In genomic region chr7:152512711-152513110, GRCh38 we compare ENCODE assay signal across 9 cellular contexts.
DNase-seq lines count a peak whose midpoint lies in the region; ATAC-seq and TF ChIP-seq lines count a peak whose summit lies in the region.
"Had no signal": no experiment of that assay in that cellular context is flagged by ENCODE, and none has a peak within 500 bp of the region (broad histone marks: within the 10 kb centered on the region; RNA-seq: fewer than 3 reads in every experiment).

No MANE protein-coding gene starts in this region.

- no peak for TF ChIP-seq CTCF in HFFc6 (IDR thresholded peaks at IDR 0.05)

- DNase-seq in activated naive CD4-positive, alpha-beta T cell treated with Interleukin-2 at 50 U/mL for 16 hours, result peak; percentile 8
- no peak for DNase-seq in activated naive CD4-positive, alpha-beta T cell (lab: John Stamatoyannopoulos, UW)
- DNase-seq in NCI-H1417 (lab: John Stamatoyannopoulos, UW), result peak in 2 of 3 experiments; percentile 22 to 68
- peak in 1 of 2 donors; percentile 5 for DNase-seq in activated naive CD4-positive, alpha-beta T cell treated with anti-CD3 and anti-CD28 coated beads, Interleukin-2, amount 50 U/mL, for 72 hours (ENCODE audit: low spot score in 2 of 2)
- DNase-seq in stimulated activated naive CD8-positive, alpha-beta T cell treated with anti-CD3 and anti-CD28 coated beads, Interleukin-15, Interleukin-2, amounts not matched to agents 100 U/mL and 50 U/mL, for 24 hours, result no peak
- DNase-seq in HFFc6, result no peak
- DNase-seq: occipital lobe had no signal

- H3K27ac Mint-ChIP-seq in activated naive CD4-positive, alpha-beta T cell treated with anti-CD3 and anti-CD28 coated beads, Interleukin-2, amount 50 U/mL, for 72 hours, result no peak overlapping the region
- no peak overlapping the region for H3K27ac Mint-ChIP-seq in HFFc6

- H3K27me3 Mint-ChIP-seq in HFFc6 (ENCODE audit: insufficient read depth), result peaks cover 5% of the 10 kb centered on the region

- no peaks in the 10 kb centered on the region for H3K4me1 Mint-ChIP-seq in HFFc6 (ENCODE audit: low read depth)

- no peak overlapping the region for H3K4me3 Mint-ChIP-seq in HFFc6

- no peaks in the 10 kb centered on the region for H3K36me3 Mint-ChIP-seq in activated naive CD4-positive, alpha-beta T cell treated with anti-CD3 and anti-CD28 coated beads, Interleukin-2, amount 50 U/mL, for 72 hours
- no peaks in the 10 kb centered on the region for H3K36me3 Mint-ChIP-seq in HFFc6 (ENCODE audit: low read depth)

- no peaks in the 10 kb centered on the region for H3K9me3 Mint-ChIP-seq in activated naive CD4-positive, alpha-beta T cell treated with anti-CD3 and anti-CD28 coated beads, Interleukin-2, amount 50 U/mL, for 72 hours
- peaks cover 3% of the 10 kb centered on the region; the same call in 1 of the 2 replicates for H3K9me3 Mint-ChIP-seq in HFFc6

- peak; percentile 94 to 95 for ATAC-seq in activated naive CD4-positive, alpha-beta T cell treated with anti-CD3 and anti-CD28 coated beads, Interleukin-2, amount 50 U/mL, for 72 hours
- ATAC-seq in stimulated activated naive CD8-positive, alpha-beta T cell treated with anti-CD3 and anti-CD28 coated beads, Interleukin-15, Interleukin-2, amounts not matched to agents 100 U/mL and 50 U/mL, for 24 hours, result peak; percentile 65
- no peak for ATAC-seq in GM21381 (IDR thresholded peaks at IDR 0.05; ENCODE audit: unreplicated experiment)
- no peak for ATAC-seq in GM21619 (IDR thresholded peaks at IDR 0.05; ENCODE audit: unreplicated experiment)

Comparison
In these comparisons a context has a peak if more than half of its experiments do, and no peak if none do; other contexts are left out.
1. DNase-seq: peak in activated naive CD4-positive, alpha-beta T cell treated with Interleukin-2 at 50 U/mL for 16 hours (single experiment) and NCI-H1417 (2 of 3); none in activated naive CD4-positive, alpha-beta T cell (0 of 4), stimulated activated naive CD8-positive, alpha-beta T cell treated with anti-CD3 and anti-CD28 coated beads, Interleukin-15, Interleukin-2, amounts not matched to agents 100 U/mL and 50 U/mL, for 24 hours (single experiment) and HFFc6 (single experiment).
2. ATAC-seq: peak in activated naive CD4-positive, alpha-beta T cell treated with anti-CD3 and anti-CD28 coated beads, Interleukin-2, amount 50 U/mL, for 72 hours (2 of 2) and stimulated activated naive CD8-positive, alpha-beta T cell treated with anti-CD3 and anti-CD28 coated beads, Interleukin-15, Interleukin-2, amounts not matched to agents 100 U/mL and 50 U/mL, for 24 hours (single experiment); none in GM21381 (single experiment) and GM21619 (single experiment).